8 cellular contexts compared by ENCODE assay signal in the genomic region with DNA sequence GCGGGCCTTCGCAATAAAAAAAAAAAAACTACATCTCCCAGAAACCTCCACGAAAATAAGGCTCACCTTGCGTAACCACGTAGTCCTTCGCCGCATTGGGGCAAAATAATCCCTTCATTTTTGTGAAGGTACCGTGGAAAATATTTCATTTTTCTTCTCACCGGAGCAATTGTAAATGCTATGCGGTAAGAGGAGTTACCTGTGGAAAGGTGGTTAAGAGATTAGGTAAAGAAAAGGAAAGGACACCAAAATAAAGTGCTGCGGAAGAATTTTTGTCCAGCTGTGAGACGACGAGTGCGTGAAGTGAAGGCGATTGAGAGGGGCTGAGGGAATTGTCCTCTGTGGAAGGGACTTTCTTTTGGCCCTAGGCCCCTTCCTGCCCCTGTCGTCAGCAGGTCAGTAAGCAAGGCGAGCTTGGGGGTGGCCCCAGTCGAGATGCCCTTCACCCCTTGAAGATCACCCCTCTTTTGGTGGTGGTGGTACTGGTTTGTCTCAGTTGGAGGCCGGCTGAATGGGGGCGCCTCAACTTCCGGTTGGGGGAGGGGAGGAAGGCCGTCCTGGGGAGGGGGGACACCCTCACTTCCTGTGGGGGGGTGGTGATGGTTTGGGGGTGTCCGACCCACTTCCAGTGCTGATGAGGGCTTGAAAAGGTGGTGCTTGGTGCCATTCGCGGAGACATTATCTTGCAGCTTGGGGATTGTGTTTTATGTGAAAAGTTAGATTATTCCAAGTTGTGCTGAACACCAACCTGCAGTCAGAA. TPM values are rescaled to one million over a fixed set of nuclear protein-coding genes. Genes with fewer than 3 reads are reported as not detected.
DNase-seq lines count a peak whose midpoint lies in the region; ATAC-seq and TF ChIP-seq lines count a peak whose summit lies in the region.

Gene HMG20A, plus strand, starts transcription at position 279 of the 760 bp plus-strand sequence. CDS start 37,520 bp downstream, outside the sequence.

- H3K4me3 ChIP-seq in muscle layer of duodenum (ENCODE audit: low read depth in 1 of 2, low read length in 2 of 2) = peak within 1 kb of the TSS; percentile 83 to 98

- no peaks in the 10 kb centered on the region for H3K9me3 Mint-ChIP-seq in Calu3 (ENCODE audit: low read depth, unreplicated experiment)
- H3K9me3 Mint-ChIP-seq in activated T-cell treated with anti-CD3 and anti-CD28 coated beads, Interleukin-2, amount 50 U/mL, for 24 hours = no peaks in the 10 kb centered on the region
- H3K9me3 Mint-ChIP-seq in stimulated activated effector memory CD8-positive, alpha-beta T cell treated with anti-CD3 and anti-CD28 coated beads, Interleukin-12 subunit alpha, Interleukin-12 subunit beta, amount 100 ng/mL, for 72 hours = no peaks in the 10 kb centered on the region

- intact Hi-C loops in Calu3 (cut with micrococcal nuclease; ENCODE audit: unreplicated experiment) = loop anchor here (2.0 to 5.0 kb wide), 2 partner anchors 76 to 122 kb away; no protein-coding TSS in a partner anchor

- peaks cover 3 to 19% of the 10 kb centered on the region in 2 donors for H3K4me1 ChIP-seq in muscle layer of duodenum (ENCODE audit: control insufficient read depth in 1 of 2, insufficient read depth in 2 of 2, low read length in 2 of 2)

- no peak for TF ChIP-seq CTCF in Calu3 (IDR thresholded peaks at IDR 0.05; ENCODE audit: unreplicated experiment)

- CTCF ChIA-PET in Calu3 (lab: Charles Lee) = interaction anchor here (0.7 to 2.6 kb wide), 4 partner anchors 86 to 302 kb away, joined by 3 to 8 read pairs (median 6); no protein-coding TSS in a partner anchor

- H3K9me3 ChIP-seq in muscle layer of duodenum (ENCODE audit: control insufficient read depth in 1 of 2, low read length in 2 of 2) = no peaks in the 10 kb centered on the region

- DNase-seq in Calu3 = peak; percentile 67
- peak; percentile 67 for DNase-seq in HuH-7 (ENCODE audit: low spot score)
- DNase-seq in activated T-cell treated with anti-CD3 and anti-CD28 coated beads, Interleukin-2, amount 50 U/mL, for 24 hours = peak; percentile 80
- peak; percentile 34 to 80 for DNase-seq in stimulated activated effector memory CD8-positive, alpha-beta T cell treated with anti-CD3 and anti-CD28 coated beads, Interleukin-12 subunit alpha, Interleukin-12 subunit beta, amount 100 ng/mL, for 72 hours (ENCODE audit: low spot score in 2 of 2)

- H3K36me3 ChIP-seq in muscle layer of duodenum (ENCODE audit: control insufficient read depth in 1 of 2, insufficient read depth in 2 of 2, low read length in 2 of 2) = peaks cover 0 to 11% of the 10 kb centered on the region in 2 donors

- H3K4me1 Mint-ChIP-seq in Calu3 (ENCODE audit: low read depth, unreplicated experiment) = peaks cover 35% of the 10 kb centered on the region
- peaks cover 59% of the 10 kb centered on the region for H3K4me1 Mint-ChIP-seq in activated T-cell treated with anti-CD3 and anti-CD28 coated beads, Interleukin-2, amount 50 U/mL, for 24 hours (ENCODE audit: low read depth)
- H3K4me1 Mint-ChIP-seq in stimulated activated effector memory CD8-positive, alpha-beta T cell treated with anti-CD3 and anti-CD28 coated beads, Interleukin-12 subunit alpha, Interleukin-12 subunit beta, amount 100 ng/mL, for 72 hours = peaks cover 39% of the 10 kb centered on the region

- H3K27me3 ChIP-seq in muscle layer of duodenum (ENCODE audit: low read depth, low read length) = no peaks in the 10 kb centered on the region

- peak within 1 kb of the TSS; percentile 92 for H3K27ac Mint-ChIP-seq in Calu3 (ENCODE audit: unreplicated experiment)
- H3K27ac Mint-ChIP-seq in activated T-cell treated with anti-CD3 and anti-CD28 coated beads, Interleukin-2, amount 50 U/mL, for 24 hours = peak within 1 kb of the TSS; percentile 99
- peak within 1 kb of the TSS; percentile 97 for H3K27ac Mint-ChIP-seq in stimulated activated effector memory CD8-positive, alpha-beta T cell treated with anti-CD3 and anti-CD28 coated beads, Interleukin-12 subunit alpha, Interleukin-12 subunit beta, amount 100 ng/mL, for 72 hours

- H3K4me3 Mint-ChIP-seq in Calu3 (ENCODE audit: low read depth, unreplicated experiment) = peak within 1 kb of the TSS; percentile 85
- H3K4me3 Mint-ChIP-seq in activated T-cell treated with anti-CD3 and anti-CD28 coated beads, Interleukin-2, amount 50 U/mL, for 24 hours = peak within 1 kb of the TSS; percentile 95
- H3K4me3 Mint-ChIP-seq in stimulated activated effector memory CD8-positive, alpha-beta T cell treated with anti-CD3 and anti-CD28 coated beads, Interleukin-12 subunit alpha, Interleukin-12 subunit beta, amount 100 ng/mL, for 72 hours = peak within 1 kb of the TSS; percentile 95

- peak within 1 kb of the TSS; percentile 98 for H3K27ac ChIP-seq in muscle layer of duodenum (ENCODE audit: low read length)

- H3K36me3 Mint-ChIP-seq in Calu3 (ENCODE audit: insufficient read depth, unreplicated experiment) = peaks cover 44% of the 10 kb centered on the region
- H3K36me3 Mint-ChIP-seq in activated T-cell treated with anti-CD3 and anti-CD28 coated beads, Interleukin-2, amount 50 U/mL, for 24 hours (ENCODE audit: low read depth) = peaks cover 21% of the 10 kb centered on the region
- H3K36me3 Mint-ChIP-seq in stimulated activated effector memory CD8-positive, alpha-beta T cell treated with anti-CD3 and anti-CD28 coated beads, Interleukin-12 subunit alpha, Interleukin-12 subunit beta, amount 100 ng/mL, for 72 hours = peaks cover 15% of the 10 kb centered on the region

- ATAC-seq in GM21447 (IDR thresholded peaks at IDR 0.05; ENCODE audit: unreplicated experiment) (peak; percentile 45), esophagus mucosa (peak; percentile 47)
- ATAC-seq in stimulated activated effector memory CD8-positive, alpha-beta T cell treated with anti-CD3 and anti-CD28 coated beads, Interleukin-12 subunit alpha, Interleukin-12 subunit beta, amount 100 ng/mL, for 72 hours = peak; percentile 69

- no peaks in the 10 kb centered on the region for H3K27me3 Mint-ChIP-seq in Calu3 (ENCODE audit: unreplicated experiment)
- no peaks in the 10 kb centered on the region for H3K27me3 Mint-ChIP-seq in activated T-cell treated with anti-CD3 and anti-CD28 coated beads, Interleukin-2, amount 50 U/mL, for 24 hours

- BruUV-seq in Calu3 (replicated peaks; lab: Mats Ljungman, UMichigan) = no TSS peak

TF ChIP-seq in PFSK-1, 5 proteins besides CTCF, POLR2A, EP300 and RAD21:
- TF ChIP-seq FOXP2 (optimal IDR thresholded peaks at IDR 0.05; ENCODE audit: borderline replicate concordance, extremely low read depth, extremely low read length, insufficient read depth) (no peak), POLR2AphosphoS5 (IDR thresholded peaks at IDR 0.05; ENCODE audit: low read depth, low read length) (peak; percentile 67), TAF1 (IDR thresholded peaks at IDR 0.05; ENCODE audit: borderline replicate concordance, insufficient read depth, low read length) (peak; percentile 69; the same call in 1 of the 2 replicates), SIN3A (IDR thresholded peaks at IDR 0.05; ENCODE audit: borderline replicate concordance, insufficient read depth, low read length) (peak; percentile 71; the same call in 1 of the 2 replicates), REST (IDR thresholded peaks at IDR 0.05; ENCODE audit: insufficient read depth in 1 of 2, low read depth in 2 of 2, low read length in 2 of 2) (no peak)
TF ChIP-seq in PFSK-1: peak in this region for 3.

RNA-seq across cellular contexts. Expression of gene HMG20A, which starts in this region (rescaled TPM):
- total RNA-seq in Calu3 (2022) = 61.7 and 65.1 TPM in 2 replicates
- 28.4 TPM for polyA plus RNA-seq in PFSK-1 (2012; ENCODE audit: insufficient read length, low read depth)
- 12.6 TPM for total RNA-seq in esophagus mucosa

Comparison
In these comparisons a context has a peak if more than half of its experiments do, and no peak if none do; other contexts are left out.
1. Peak in every context shown above with its lines: DNase-seq, ATAC-seq, H3K4me3 ChIP-seq and H3K27ac ChIP-seq.